Comparison of ENCODE assay signal across 2 cellular contexts in the genomic region with DNA sequence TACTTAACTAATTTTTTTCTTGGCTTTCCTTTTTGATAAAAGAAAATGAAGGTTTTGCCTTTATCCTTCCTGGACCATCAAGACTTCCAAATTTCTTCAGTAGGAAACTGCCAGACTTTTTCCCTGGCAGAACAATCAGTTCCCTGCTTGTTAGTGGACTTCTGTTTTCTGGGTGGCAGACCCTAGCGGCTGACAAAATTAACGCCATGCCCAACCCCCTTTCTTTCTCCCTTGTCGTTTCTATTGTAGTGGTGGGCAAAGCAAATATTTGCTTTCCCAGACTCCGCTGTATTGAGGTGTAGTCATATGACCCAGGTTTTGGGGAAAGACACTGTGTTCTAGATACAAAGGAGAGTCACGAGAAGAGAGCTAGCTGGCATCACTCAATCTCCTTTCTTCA.
TF ChIP-seq lines count a peak whose summit lies in the region.

No MANE protein-coding gene starts in this region.

TF ChIP-seq in GM23338, 12 proteins besides CTCF, POLR2A, EP300 and RAD21:
- TF ChIP-seq STAT1 (IDR thresholded peaks at IDR 0.05; ENCODE audit: unreplicated experiment), result no peak
- no peak for TF ChIP-seq EZH2 (IDR thresholded peaks at IDR 0.05; ENCODE audit: low read depth, unreplicated experiment)
- TF ChIP-seq ZNF331 (CRISPR knock-in tag; IDR thresholded peaks at IDR 0.05; ENCODE audit: low read depth), result no peak
- no peak for TF ChIP-seq NANOG (IDR thresholded peaks at IDR 0.05; ENCODE audit: borderline replicate concordance)
- no peak for TF ChIP-seq EZH2phosphoT487 (IDR thresholded peaks at IDR 0.05; ENCODE audit: unreplicated experiment)
- TF ChIP-seq, protein P1, sequence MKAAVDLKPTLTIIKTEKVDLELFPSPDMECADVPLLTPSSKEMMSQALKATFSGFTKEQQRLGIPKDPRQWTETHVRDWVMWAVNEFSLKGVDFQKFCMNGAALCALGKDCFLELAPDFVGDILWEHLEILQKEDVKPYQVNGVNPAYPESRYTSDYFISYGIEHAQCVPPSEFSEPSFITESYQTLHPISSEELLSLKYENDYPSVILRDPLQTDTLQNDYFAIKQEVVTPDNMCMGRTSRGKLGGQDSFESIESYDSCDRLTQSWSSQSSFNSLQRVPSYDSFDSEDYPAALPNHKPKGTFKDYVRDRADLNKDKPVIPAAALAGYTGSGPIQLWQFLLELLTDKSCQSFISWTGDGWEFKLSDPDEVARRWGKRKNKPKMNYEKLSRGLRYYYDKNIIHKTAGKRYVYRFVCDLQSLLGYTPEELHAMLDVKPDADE (IDR thresholded peaks at IDR 0.05), result no peak

TF ChIP-seq in HEK293T, 16 proteins besides CTCF, POLR2A, EP300 and RAD21:
- TF ChIP-seq NFRKB (IDR thresholded peaks at IDR 0.05) (no peak), BHLHE40 (IDR thresholded peaks at IDR 0.05; ENCODE audit: borderline replicate concordance) (no peak), HDGF (IDR thresholded peaks at IDR 0.05; ENCODE audit: borderline replicate concordance) (no peak), LEF1 (IDR thresholded peaks at IDR 0.05; ENCODE audit: borderline replicate concordance) (no peak), ARNT (IDR thresholded peaks at IDR 0.05) (no peak), FOXA1 (IDR thresholded peaks at IDR 0.05) (no peak), SUZ12 (IDR thresholded peaks at IDR 0.05) (no peak), ZNF384 (IDR thresholded peaks at IDR 0.05) (no peak), FOXK2 (IDR thresholded peaks at IDR 0.05) (no peak), FOXM1 (IDR thresholded peaks at IDR 0.05; ENCODE audit: borderline replicate concordance) (no peak), TARDBP (IDR thresholded peaks at IDR 0.05) (no peak), ELF4 (IDR thresholded peaks at IDR 0.05) (no peak), SP1 (IDR thresholded peaks at IDR 0.05) (no peak), L3MBTL2 (conservative IDR thresholded peaks at IDR 0.05) (no peak), CTBP1 (IDR thresholded peaks at IDR 0.05; ENCODE audit: borderline replicate concordance) (no peak)
- TF ChIP-seq, protein P2, sequence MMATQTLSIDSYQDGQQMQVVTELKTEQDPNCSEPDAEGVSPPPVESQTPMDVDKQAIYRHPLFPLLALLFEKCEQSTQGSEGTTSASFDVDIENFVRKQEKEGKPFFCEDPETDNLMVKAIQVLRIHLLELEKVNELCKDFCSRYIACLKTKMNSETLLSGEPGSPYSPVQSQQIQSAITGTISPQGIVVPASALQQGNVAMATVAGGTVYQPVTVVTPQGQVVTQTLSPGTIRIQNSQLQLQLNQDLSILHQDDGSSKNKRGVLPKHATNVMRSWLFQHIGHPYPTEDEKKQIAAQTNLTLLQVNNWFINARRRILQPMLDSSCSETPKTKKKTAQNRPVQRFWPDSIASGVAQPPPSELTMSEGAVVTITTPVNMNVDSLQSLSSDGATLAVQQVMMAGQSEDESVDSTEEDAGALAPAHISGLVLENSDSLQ (IDR thresholded peaks at IDR 0.05), result no peak
